10 cellular contexts compared by ENCODE assay signal in genomic region chr18:79374408-79375171, GRCh38. TPM values are rescaled to one million over a fixed set of nuclear protein-coding genes. Genes with fewer than 3 reads are reported as not detected.
DNase-seq lines count a peak whose midpoint lies in the region; ATAC-seq, FAIRE-seq and TF ChIP-seq lines count a peak whose summit lies in the region.
"Had no signal": no experiment of that assay in that cellular context is flagged by ENCODE, and none has a peak within 500 bp of the region (broad histone marks: within the 10 kb centered on the region; RNA-seq: fewer than 3 reads in every experiment).

No MANE protein-coding gene starts in this region.

- H3K4me1 Mint-ChIP-seq in WTC11 = peaks cover 11% of the 10 kb centered on the region

- POLR2A ChIA-PET in WTC11 (lab: Charles Lee) = no interaction called here

- CTCF ChIA-PET in WTC11 (lab: Charles Lee) = no interaction called here

- peaks cover 10% of the 10 kb centered on the region; the same call in 1 of the 2 replicates for H3K36me3 Mint-ChIP-seq in WTC11

- H3K4me3 Mint-ChIP-seq in WTC11 = no peak overlapping the region

- peak; percentile 86 for ATAC-seq in GM19035 (IDR thresholded peaks at IDR 0.05; ENCODE audit: unreplicated experiment)
- peak; percentile 71 for ATAC-seq in HG02642 (IDR thresholded peaks at IDR 0.05; ENCODE audit: poor library complexity, unreplicated experiment)
- ATAC-seq in HG03520 (IDR thresholded peaks at IDR 0.05; ENCODE audit: unreplicated experiment) = peak; percentile 81
- ATAC-seq in WTC11 = no peak

- TF ChIP-seq CTCF in D721Med (IDR thresholded peaks at IDR 0.05; ENCODE audit: insufficient read depth, missing control alignments) = no peak
- no peak for TF ChIP-seq CTCF in WTC11 (IDR thresholded peaks at IDR 0.05)

- H3K9me3 Mint-ChIP-seq in WTC11 = no peaks in the 10 kb centered on the region

- H3K27ac Mint-ChIP-seq in WTC11 = no peak overlapping the region

- DNase-seq in D721Med (ENCODE audit: insufficient read length, low spot score) (no peak), retina (no peak), Ammon's horn (ENCODE audit: low spot score) (no peak), WTC11 (ENCODE audit: low spot score) (no peak), NCI-H446 treated with DMSO at 0.1 percent for 48 hours (lab: John Stamatoyannopoulos, UW) (no peak)
- DNase-seq: activated CD8-positive, alpha-beta memory T cell treated with anti-CD3 and anti-CD28 coated beads for 24 hours; NCI-H187 treated with DMSO at 0.1 percent for 48 hours had no signal

- peak; percentile 69 for FAIRE-seq in D721Med (lab: Jason Lieb, UNC)

- H3K27me3 Mint-ChIP-seq in WTC11 (ENCODE audit: low read depth) = 0 out of 2 replicates have a peak, but pooled peaks cover 4% of the 10 kb centered on the region

TF ChIP-seq in WTC11, 78 proteins besides CTCF, POLR2A, EP300 and RAD21:
- TF ChIP-seq, protein P1, sequence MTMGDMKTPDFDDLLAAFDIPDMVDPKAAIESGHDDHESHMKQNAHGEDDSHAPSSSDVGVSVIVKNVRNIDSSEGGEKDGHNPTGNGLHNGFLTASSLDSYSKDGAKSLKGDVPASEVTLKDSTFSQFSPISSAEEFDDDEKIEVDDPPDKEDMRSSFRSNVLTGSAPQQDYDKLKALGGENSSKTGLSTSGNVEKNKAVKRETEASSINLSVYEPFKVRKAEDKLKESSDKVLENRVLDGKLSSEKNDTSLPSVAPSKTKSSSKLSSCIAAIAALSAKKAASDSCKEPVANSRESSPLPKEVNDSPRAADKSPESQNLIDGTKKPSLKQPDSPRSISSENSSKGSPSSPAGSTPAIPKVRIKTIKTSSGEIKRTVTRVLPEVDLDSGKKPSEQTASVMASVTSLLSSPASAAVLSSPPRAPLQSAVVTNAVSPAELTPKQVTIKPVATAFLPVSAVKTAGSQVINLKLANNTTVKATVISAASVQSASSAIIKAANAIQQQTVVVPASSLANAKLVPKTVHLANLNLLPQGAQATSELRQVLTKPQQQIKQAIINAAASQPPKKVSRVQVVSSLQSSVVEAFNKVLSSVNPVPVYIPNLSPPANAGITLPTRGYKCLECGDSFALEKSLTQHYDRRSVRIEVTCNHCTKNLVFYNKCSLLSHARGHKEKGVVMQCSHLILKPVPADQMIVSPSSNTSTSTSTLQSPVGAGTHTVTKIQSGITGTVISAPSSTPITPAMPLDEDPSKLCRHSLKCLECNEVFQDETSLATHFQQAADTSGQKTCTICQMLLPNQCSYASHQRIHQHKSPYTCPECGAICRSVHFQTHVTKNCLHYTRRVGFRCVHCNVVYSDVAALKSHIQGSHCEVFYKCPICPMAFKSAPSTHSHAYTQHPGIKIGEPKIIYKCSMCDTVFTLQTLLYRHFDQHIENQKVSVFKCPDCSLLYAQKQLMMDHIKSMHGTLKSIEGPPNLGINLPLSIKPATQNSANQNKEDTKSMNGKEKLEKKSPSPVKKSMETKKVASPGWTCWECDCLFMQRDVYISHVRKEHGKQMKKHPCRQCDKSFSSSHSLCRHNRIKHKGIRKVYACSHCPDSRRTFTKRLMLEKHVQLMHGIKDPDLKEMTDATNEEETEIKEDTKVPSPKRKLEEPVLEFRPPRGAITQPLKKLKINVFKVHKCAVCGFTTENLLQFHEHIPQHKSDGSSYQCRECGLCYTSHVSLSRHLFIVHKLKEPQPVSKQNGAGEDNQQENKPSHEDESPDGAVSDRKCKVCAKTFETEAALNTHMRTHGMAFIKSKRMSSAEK (CRISPR knock-in tag; IDR thresholded peaks at IDR 0.05; ENCODE audit: borderline replicate concordance) = no peak
- TF ChIP-seq GTF2I (CRISPR knock-in tag; conservative IDR thresholded peaks at IDR 0.05) (no peak), NFYB (CRISPR knock-in tag; conservative IDR thresholded peaks at IDR 0.05; ENCODE audit: low read depth) (no peak), E2F4 (CRISPR knock-in tag; IDR thresholded peaks at IDR 0.05; ENCODE audit: borderline replicate concordance, low read depth) (no peak), ERG (CRISPR knock-in tag; IDR thresholded peaks at IDR 0.05) (no peak), CREB1 (CRISPR knock-in tag; IDR thresholded peaks at IDR 0.05) (no peak), NFE2L1 (CRISPR knock-in tag; IDR thresholded peaks at IDR 0.05) (no peak), ATF2 (CRISPR knock-in tag; IDR thresholded peaks at IDR 0.05; ENCODE audit: borderline replicate concordance, low read depth) (no peak), JUN (CRISPR knock-in tag; IDR thresholded peaks at IDR 0.05) (no peak), PRRX2 (CRISPR knock-in tag; IDR thresholded peaks at IDR 0.05) (no peak), SOX15 (CRISPR knock-in tag; IDR thresholded peaks at IDR 0.05) (no peak), IRF2 (CRISPR knock-in tag; IDR thresholded peaks at IDR 0.05; ENCODE audit: borderline replicate concordance, low read depth) (no peak), ZNF317 (CRISPR knock-in tag; IDR thresholded peaks at IDR 0.05; ENCODE audit: borderline replicate concordance, low read depth) (no peak), GABPB1 (CRISPR knock-in tag; IDR thresholded peaks at IDR 0.05) (no peak)
- TF ChIP-seq, protein P2, sequence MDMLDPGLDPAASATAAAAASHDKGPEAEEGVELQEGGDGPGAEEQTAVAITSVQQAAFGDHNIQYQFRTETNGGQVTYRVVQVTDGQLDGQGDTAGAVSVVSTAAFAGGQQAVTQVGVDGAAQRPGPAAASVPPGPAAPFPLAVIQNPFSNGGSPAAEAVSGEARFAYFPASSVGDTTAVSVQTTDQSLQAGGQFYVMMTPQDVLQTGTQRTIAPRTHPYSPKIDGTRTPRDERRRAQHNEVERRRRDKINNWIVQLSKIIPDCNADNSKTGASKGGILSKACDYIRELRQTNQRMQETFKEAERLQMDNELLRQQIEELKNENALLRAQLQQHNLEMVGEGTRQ (CRISPR knock-in tag; IDR thresholded peaks at IDR 0.05) = no peak
- TF ChIP-seq, protein P3, sequence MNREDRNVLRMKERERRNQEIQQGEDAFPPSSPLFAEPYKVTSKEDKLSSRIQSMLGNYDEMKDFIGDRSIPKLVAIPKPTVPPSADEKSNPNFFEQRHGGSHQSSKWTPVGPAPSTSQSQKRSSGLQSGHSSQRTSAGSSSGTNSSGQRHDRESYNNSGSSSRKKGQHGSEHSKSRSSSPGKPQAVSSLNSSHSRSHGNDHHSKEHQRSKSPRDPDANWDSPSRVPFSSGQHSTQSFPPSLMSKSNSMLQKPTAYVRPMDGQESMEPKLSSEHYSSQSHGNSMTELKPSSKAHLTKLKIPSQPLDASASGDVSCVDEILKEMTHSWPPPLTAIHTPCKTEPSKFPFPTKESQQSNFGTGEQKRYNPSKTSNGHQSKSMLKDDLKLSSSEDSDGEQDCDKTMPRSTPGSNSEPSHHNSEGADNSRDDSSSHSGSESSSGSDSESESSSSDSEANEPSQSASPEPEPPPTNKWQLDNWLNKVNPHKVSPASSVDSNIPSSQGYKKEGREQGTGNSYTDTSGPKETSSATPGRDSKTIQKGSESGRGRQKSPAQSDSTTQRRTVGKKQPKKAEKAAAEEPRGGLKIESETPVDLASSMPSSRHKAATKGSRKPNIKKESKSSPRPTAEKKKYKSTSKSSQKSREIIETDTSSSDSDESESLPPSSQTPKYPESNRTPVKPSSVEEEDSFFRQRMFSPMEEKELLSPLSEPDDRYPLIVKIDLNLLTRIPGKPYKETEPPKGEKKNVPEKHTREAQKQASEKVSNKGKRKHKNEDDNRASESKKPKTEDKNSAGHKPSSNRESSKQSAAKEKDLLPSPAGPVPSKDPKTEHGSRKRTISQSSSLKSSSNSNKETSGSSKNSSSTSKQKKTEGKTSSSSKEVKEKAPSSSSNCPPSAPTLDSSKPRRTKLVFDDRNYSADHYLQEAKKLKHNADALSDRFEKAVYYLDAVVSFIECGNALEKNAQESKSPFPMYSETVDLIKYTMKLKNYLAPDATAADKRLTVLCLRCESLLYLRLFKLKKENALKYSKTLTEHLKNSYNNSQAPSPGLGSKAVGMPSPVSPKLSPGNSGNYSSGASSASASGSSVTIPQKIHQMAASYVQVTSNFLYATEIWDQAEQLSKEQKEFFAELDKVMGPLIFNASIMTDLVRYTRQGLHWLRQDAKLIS (CRISPR knock-in tag; IDR thresholded peaks at IDR 0.05; ENCODE audit: borderline replicate concordance) = no peak

RNA-seq across cellular contexts. Expression of gene NFATC1, which starts 21.1 kb away (rescaled TPM):
- 17.6 to 20.2 TPM (median 17.6 TPM) in 3 replicates for total RNA-seq in WTC11 (2021)
